In the genomic region with DNA sequence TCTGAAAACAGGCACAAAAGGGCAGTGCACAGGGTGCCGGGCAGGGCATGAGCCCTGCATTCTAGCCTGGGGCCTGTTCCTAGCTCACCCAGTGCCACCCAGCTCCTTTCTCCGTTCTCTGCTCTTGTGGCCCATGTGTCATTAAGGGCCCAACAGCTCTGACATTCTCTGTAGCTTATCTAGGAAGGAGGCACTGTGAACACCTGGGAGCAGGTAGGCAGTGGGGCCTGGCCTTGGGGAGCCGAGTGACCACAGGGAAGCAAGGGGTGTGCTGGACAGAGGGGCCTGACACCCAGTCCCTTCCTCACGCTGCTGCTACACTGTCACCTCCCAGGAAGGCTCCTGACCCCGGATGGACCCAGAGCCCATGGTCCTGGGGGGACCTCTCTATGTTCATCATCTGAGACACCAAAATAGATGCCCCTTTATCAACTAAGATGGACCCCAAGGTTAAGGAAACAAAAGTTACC, we compare ENCODE assay signal across 19 cellular contexts. TPM values are rescaled to one million over a fixed set of nuclear protein-coding genes. Genes with fewer than 3 reads are reported as not detected.
A peak's percentile ranks its signal among the peaks of the same experiment; 100 is the strongest.
DNase-seq lines count a peak whose midpoint lies in the region; ATAC-seq and TF ChIP-seq lines count a peak whose summit lies in the region.
"Had no signal": no experiment of that assay in that cellular context is flagged by ENCODE, and none has a peak within 500 bp of the region (broad histone marks: within the 10 kb centered on the region; RNA-seq: fewer than 3 reads in every experiment).

No MANE protein-coding gene starts in this region.

- H3K4me3 ChIP-seq in coronary artery: no peak overlapping the region
- H3K4me3 ChIP-seq: left ventricle myocardium inferior, suprapubic skin had no signal

- H3K36me3 Mint-ChIP-seq in activated naive CD4-positive, alpha-beta T cell treated with anti-CD3 and anti-CD28 coated beads for 36 hours (ENCODE audit: low read depth): peaks cover 2% of the 10 kb centered on the region
- H3K36me3 Mint-ChIP-seq: IgD-negative memory B cell had no signal

- H3K27ac ChIP-seq in coronary artery: peak overlapping the region in 1 of 2 donors; percentile 16
- H3K27ac ChIP-seq: left ventricle myocardium inferior, parathyroid adenoma, suprapubic skin had no signal

- intact Hi-C loops in activated naive CD4-positive, alpha-beta T cell treated with anti-CD3 and anti-CD28 coated beads for 36 hours (cut with micrococcal nuclease): no loop called here

- peaks cover 20% of the 10 kb centered on the region for H3K4me1 Mint-ChIP-seq in activated naive CD4-positive, alpha-beta T cell treated with anti-CD3 and anti-CD28 coated beads for 36 hours (ENCODE audit: low read depth)

- no peak for TF ChIP-seq CTCF in coronary artery (IDR thresholded peaks at IDR 0.05)

- H3K4me3 Mint-ChIP-seq in activated naive CD4-positive, alpha-beta T cell treated with anti-CD3 and anti-CD28 coated beads for 36 hours: no peak overlapping the region
- H3K4me3 Mint-ChIP-seq: IgD-negative memory B cell had no signal

- no peaks in the 10 kb centered on the region for H3K27me3 Mint-ChIP-seq in activated naive CD4-positive, alpha-beta T cell treated with anti-CD3 and anti-CD28 coated beads for 36 hours (ENCODE audit: low read depth)
- H3K27me3 Mint-ChIP-seq: IgD-negative memory B cell had no signal

- H3K9me3 Mint-ChIP-seq in activated naive CD4-positive, alpha-beta T cell treated with anti-CD3 and anti-CD28 coated beads for 36 hours: peaks cover 12% of the 10 kb centered on the region

- DNase-seq in activated naive CD4-positive, alpha-beta T cell treated with anti-CD3 and anti-CD28 coated beads for 36 hours: peak; percentile 0
- no peak for DNase-seq in activated naive CD4-positive, alpha-beta T cell treated with Interleukin-2 at 50 U/mL for 16 hours
- DNase-seq in coronary artery (ENCODE audit: low spot score): peak; percentile 35
- peak; percentile 72 for DNase-seq in mesenteric fat pad (ENCODE audit: low spot score)
- DNase-seq in SKM-1 treated with dmso at 0.1 percent for 144 hours (lab: John Stamatoyannopoulos, UW; ENCODE audit: unreplicated experiment): no peak
- DNase-seq in stimulated activated naive CD4-positive, alpha-beta T cell treated with Interleukin-2 at 50 U/mL for 16 hours (lab: John Stamatoyannopoulos, UW): no peak
- no peak for DNase-seq in DMS79 treated with DMSO at 0.1 percent for 48 hours (lab: John Stamatoyannopoulos, UW)
- DNase-seq: activated CD4-positive, alpha-beta T cell treated with anti-CD3 and anti-CD28 coated beads for 4 hours; activated gamma-delta T cell; amygdala; left ventricle myocardium inferior; NCI-H1694 treated with DMSO at 0.1 percent for 48 hours; stimulated activated CD4-positive, alpha-beta T cell treated with anti-CD3 and anti-CD28 coated beads, Interleukin-4, amount 100 ng/mL, for 4 hours had no signal

- ATAC-seq in GM19023 (IDR thresholded peaks at IDR 0.05; ENCODE audit: unreplicated experiment): no peak

- CTCF ChIA-PET in activated naive CD4-positive, alpha-beta T cell treated with anti-CD3 and anti-CD28 coated beads for 36 hours (lab: Charles Lee): no interaction called here

- no peak overlapping the region for H3K27ac Mint-ChIP-seq in activated naive CD4-positive, alpha-beta T cell treated with anti-CD3 and anti-CD28 coated beads for 36 hours

RNA-seq across cellular contexts. Expression of gene PADI1, which starts 14.4 kb away (rescaled TPM):
- total RNA-seq in activated naive CD4-positive, alpha-beta T cell treated with anti-CD3 and anti-CD28 coated beads for 36 hours: not detected
- not detected for total RNA-seq in mesenteric fat pad
- total RNA-seq: endothelial cell of umbilical vein, left ventricle myocardium inferior, skeletal muscle tissue had no signal

RNA-seq across cellular contexts. Expression of gene PADI3, which starts 58.3 kb away (rescaled TPM):
- not detected for total RNA-seq in activated naive CD4-positive, alpha-beta T cell treated with anti-CD3 and anti-CD28 coated beads for 36 hours
- not detected for total RNA-seq in mesenteric fat pad
- total RNA-seq: endothelial cell of umbilical vein, left ventricle myocardium inferior, skeletal muscle tissue had no signal

Comparison
In these comparisons a context has a peak if more than half of its experiments do, and no peak if none do; other contexts are left out.
1. DNase-seq: peak in activated naive CD4-positive, alpha-beta T cell treated with anti-CD3 and anti-CD28 coated beads for 36 hours (single experiment), coronary artery (single experiment) and mesenteric fat pad (single experiment); none in activated naive CD4-positive, alpha-beta T cell treated with Interleukin-2 at 50 U/mL for 16 hours (single experiment), SKM-1 treated with dmso at 0.1 percent for 144 hours (single experiment), stimulated activated naive CD4-positive, alpha-beta T cell treated with Interleukin-2 at 50 U/mL for 16 hours (single experiment) and DMS79 treated with DMSO at 0.1 percent for 48 hours (single experiment).